ENCODE assay signal across 1 cellular context in the genomic region with DNA sequence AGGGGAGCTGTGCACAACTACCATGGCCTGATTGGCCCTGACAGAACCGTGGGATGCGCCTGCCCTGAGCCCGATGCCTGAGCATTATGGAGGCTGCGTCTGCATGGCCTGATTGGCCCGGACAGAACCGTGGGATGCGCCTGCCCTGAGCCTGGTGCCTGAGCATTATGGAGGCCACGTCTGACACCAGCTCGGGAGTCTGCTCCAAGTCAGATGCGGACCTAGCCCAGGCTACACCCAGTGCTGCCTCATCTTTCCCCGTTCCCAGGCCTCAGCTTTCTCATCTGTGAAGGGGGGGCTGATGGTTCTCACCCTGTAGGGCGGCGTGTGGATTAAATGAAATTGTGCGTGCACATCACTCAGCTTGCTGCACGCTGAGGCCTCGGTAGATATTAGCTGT.
A peak's percentile ranks its signal among the peaks of the same experiment; 100 is the strongest.
TF ChIP-seq lines count a peak whose summit lies in the region.

No MANE protein-coding gene starts in this region.

TF ChIP-seq in HepG2, 621 proteins besides CTCF, POLR2A, EP300 and RAD21:
- TF ChIP-seq AGO2 (optimal IDR thresholded peaks at IDR 0.05; ENCODE audit: low read depth, low read length) = peak; percentile 42
- TF ChIP-seq ZNF136 (CRISPR knock-in tag; IDR thresholded peaks at IDR 0.05; ENCODE audit: low read depth) = no peak
TF ChIP-seq in HepG2: peak in this region for 1.
